13 cellular contexts compared by ENCODE assay signal in genomic region chr11:123360267-123360936, GRCh38.
DNase-seq lines count a peak whose midpoint lies in the region; ATAC-seq and TF ChIP-seq lines count a peak whose summit lies in the region.
"Had no signal": no experiment of that assay in that cellular context is flagged by ENCODE, and none has a peak within 500 bp of the region (broad histone marks: within the 10 kb centered on the region; RNA-seq: fewer than 3 reads in every experiment).

No MANE protein-coding gene starts in this region.

- H3K4me3 Mint-ChIP-seq in activated CD4-positive, alpha-beta T cell treated with anti-CD3 and anti-CD28 coated beads, Interleukin-2, amount 10 ng/mL, durations not matched to agents 7 days and 5 days, result peak overlapping the region; percentile 74
- H3K4me3 Mint-ChIP-seq in activated T-helper 1 cell treated with anti-CD3 and anti-CD28 coated beads, Interleukin-12 subunit alpha, Interleukin-12 subunit beta, Interleukin-2, Interleukin-4 antibody, amounts not matched to agents 30 ng/mL and 10 ng/mL and 1 ng/mL, durations not matched to agents 14 hours and 24 hours and 36 hours, result peak overlapping the region; percentile 99
- peak overlapping the region; percentile 62 for H3K4me3 Mint-ChIP-seq in natural killer cell

- peaks cover 63% of the 10 kb centered on the region for H3K4me1 Mint-ChIP-seq in activated CD4-positive, alpha-beta T cell treated with anti-CD3 and anti-CD28 coated beads, Interleukin-2, amount 10 ng/mL, durations not matched to agents 7 days and 5 days
- peaks cover 91% of the 10 kb centered on the region for H3K4me1 Mint-ChIP-seq in activated T-helper 1 cell treated with anti-CD3 and anti-CD28 coated beads, Interleukin-12 subunit alpha, Interleukin-12 subunit beta, Interleukin-2, Interleukin-4 antibody, amounts not matched to agents 30 ng/mL and 10 ng/mL and 1 ng/mL, durations not matched to agents 14 hours and 24 hours and 36 hours (ENCODE audit: low read depth)
- H3K4me1 Mint-ChIP-seq in natural killer cell, result peaks cover 16 to 39% of the 10 kb centered on the region in 2 donors

- no peak for DNase-seq in activated CD4-positive, alpha-beta T cell treated with anti-CD3 and anti-CD28 coated beads, Interleukin-2, amount 10 ng/mL, durations not matched to agents 7 days and 5 days
- no peak for DNase-seq in activated CD4-positive, alpha-beta T cell treated with anti-CD3 and anti-CD28 coated beads, Interleukin-2, amount 50 U/mL, for 1 hour
- DNase-seq in G401 (ENCODE audit: low spot score) (peak; percentile 36), natural killer cell (no peak), SW 1271 (lab: John Stamatoyannopoulos, UW) (no peak), T-helper 9 cell (no peak)
- DNase-seq in activated T-helper 1 cell treated with anti-CD3 and anti-CD28 coated beads, Interleukin-12 subunit alpha, Interleukin-12 subunit beta, Interleukin-2, Interleukin-4 antibody, amounts not matched to agents 30 ng/mL and 10 ng/mL and 1 ng/mL, durations not matched to agents 14 hours and 24 hours and 36 hours (ENCODE audit: low spot score), result no peak
- DNase-seq: COR-L47, DMS153, NCI-H2029, NCI-H2171 treated with DMSO at 0.1 percent for 48 hours had no signal

- no peak for ATAC-seq in natural killer cell
- ATAC-seq in HG02885 (IDR thresholded peaks at IDR 0.05; ENCODE audit: poor library complexity, unreplicated experiment), result no peak
- ATAC-seq: A549 had no signal

- CTCF ChIA-PET in activated CD4-positive, alpha-beta T cell treated with anti-CD3 and anti-CD28 coated beads, Interleukin-2, amount 10 ng/mL, durations not matched to agents 7 days and 5 days (lab: Charles Lee), result interaction anchor here (1.5 to 2.3 kb wide), 3 partner anchors 10 to 47 kb away, joined by 4 to 7 read pairs (median 4); no protein-coding TSS in a partner anchor

- no peak overlapping the region for H3K27ac Mint-ChIP-seq in activated CD4-positive, alpha-beta T cell treated with anti-CD3 and anti-CD28 coated beads, Interleukin-2, amount 10 ng/mL, durations not matched to agents 7 days and 5 days
- H3K27ac Mint-ChIP-seq in activated T-helper 1 cell treated with anti-CD3 and anti-CD28 coated beads, Interleukin-12 subunit alpha, Interleukin-12 subunit beta, Interleukin-2, Interleukin-4 antibody, amounts not matched to agents 30 ng/mL and 10 ng/mL and 1 ng/mL, durations not matched to agents 14 hours and 24 hours and 36 hours, result peak overlapping the region; percentile 63
- H3K27ac Mint-ChIP-seq in natural killer cell, result no peak overlapping the region

- intact Hi-C loops in activated T-helper 1 cell treated with anti-CD3 and anti-CD28 coated beads, Interleukin-12 subunit alpha, Interleukin-12 subunit beta, Interleukin-2, Interleukin-4 antibody, amounts not matched to agents 30 ng/mL and 10 ng/mL and 1 ng/mL, durations not matched to agents 14 hours and 24 hours and 36 hours (cut with micrococcal nuclease), result no loop called here
- intact Hi-C loops in natural killer cell (cut with micrococcal nuclease), result no loop called here

- peaks cover 11% of the 10 kb centered on the region for H3K27me3 Mint-ChIP-seq in activated CD4-positive, alpha-beta T cell treated with anti-CD3 and anti-CD28 coated beads, Interleukin-2, amount 10 ng/mL, durations not matched to agents 7 days and 5 days
- no peaks in the 10 kb centered on the region for H3K27me3 Mint-ChIP-seq in activated T-helper 1 cell treated with anti-CD3 and anti-CD28 coated beads, Interleukin-12 subunit alpha, Interleukin-12 subunit beta, Interleukin-2, Interleukin-4 antibody, amounts not matched to agents 30 ng/mL and 10 ng/mL and 1 ng/mL, durations not matched to agents 14 hours and 24 hours and 36 hours (ENCODE audit: insufficient read depth)
- H3K27me3 Mint-ChIP-seq in natural killer cell (ENCODE audit: low read depth in 2 of 2), result peaks cover 42 to 45% of the 10 kb centered on the region in 2 donors

- TF ChIP-seq CTCF in natural killer cell (IDR thresholded peaks at IDR 0.05), result no peak

- in situ Hi-C loops in G401 (cut with HindIII; ENCODE audit: low sequenced_read_pairs), result no loop called here

- peaks cover 14% of the 10 kb centered on the region for H3K36me3 Mint-ChIP-seq in activated CD4-positive, alpha-beta T cell treated with anti-CD3 and anti-CD28 coated beads, Interleukin-2, amount 10 ng/mL, durations not matched to agents 7 days and 5 days (ENCODE audit: low read depth)
- peaks cover 37% of the 10 kb centered on the region for H3K36me3 Mint-ChIP-seq in activated T-helper 1 cell treated with anti-CD3 and anti-CD28 coated beads, Interleukin-12 subunit alpha, Interleukin-12 subunit beta, Interleukin-2, Interleukin-4 antibody, amounts not matched to agents 30 ng/mL and 10 ng/mL and 1 ng/mL, durations not matched to agents 14 hours and 24 hours and 36 hours (ENCODE audit: low read depth)
- H3K36me3 Mint-ChIP-seq in natural killer cell, result no peaks in the 10 kb centered on the region

- POLR2A ChIA-PET in activated CD4-positive, alpha-beta T cell treated with anti-CD3 and anti-CD28 coated beads, Interleukin-2, amount 10 ng/mL, durations not matched to agents 7 days and 5 days (lab: Charles Lee), result interaction anchor here (0.6 kb wide), 1 partner anchor 24 kb away, joined by 4 read pairs; no protein-coding TSS in a partner anchor

- H3K9me3 Mint-ChIP-seq in activated CD4-positive, alpha-beta T cell treated with anti-CD3 and anti-CD28 coated beads, Interleukin-2, amount 10 ng/mL, durations not matched to agents 7 days and 5 days, result no peaks in the 10 kb centered on the region
- no peaks in the 10 kb centered on the region for H3K9me3 Mint-ChIP-seq in activated T-helper 1 cell treated with anti-CD3 and anti-CD28 coated beads, Interleukin-12 subunit alpha, Interleukin-12 subunit beta, Interleukin-2, Interleukin-4 antibody, amounts not matched to agents 30 ng/mL and 10 ng/mL and 1 ng/mL, durations not matched to agents 14 hours and 24 hours and 36 hours
- H3K9me3 Mint-ChIP-seq in natural killer cell, result no peaks in the 10 kb centered on the region
